1 cellular context compared by ENCODE assay signal in genomic region chr9:110029422-110029814, GRCh38.
TF ChIP-seq lines count a peak whose summit lies in the region.

No MANE protein-coding gene starts in this region.

TF ChIP-seq in SK-N-SH, 30 proteins besides CTCF, POLR2A, EP300 and RAD21 (continued from another document):
- TF ChIP-seq USF2 (IDR thresholded peaks at IDR 0.05; ENCODE audit: borderline replicate concordance, low read depth, low read length) (peak; percentile 34; the same call in 1 of the 2 replicates), USF1 (IDR thresholded peaks at IDR 0.05; ENCODE audit: borderline replicate concordance, low read depth) (peak; percentile 91), JUND (IDR thresholded peaks at IDR 0.05) (peak; percentile 61), ELF1 (IDR thresholded peaks at IDR 0.05) (no peak), NRF1 (IDR thresholded peaks at IDR 0.05; ENCODE audit: low read depth, low read length) (no peak)
